3 cellular contexts compared by ENCODE assay signal in genomic region chr11:100177651-100178050, GRCh38.
TF ChIP-seq lines count a peak whose summit lies in the region.

No MANE protein-coding gene starts in this region.

TF ChIP-seq in HepG2, 621 proteins besides CTCF, POLR2A, EP300 and RAD21 (continued from another document and continues in another):
- TF ChIP-seq FOXP4 (CRISPR knock-in tag; IDR thresholded peaks at IDR 0.05), result no peak
- no peak for TF ChIP-seq HOXA5 (CRISPR knock-in tag; IDR thresholded peaks at IDR 0.05)
- TF ChIP-seq FOXO4 (CRISPR knock-in tag; conservative IDR thresholded peaks at IDR 0.05), result no peak
- TF ChIP-seq CREB1 (IDR thresholded peaks at IDR 0.05), result peak; percentile 91
- no peak for TF ChIP-seq CREB1 (CRISPR knock-in tag; IDR thresholded peaks at IDR 0.05)
- TF ChIP-seq NFAT5 (CRISPR knock-in tag; IDR thresholded peaks at IDR 0.05), result no peak
- TF ChIP-seq ATF7 (IDR thresholded peaks at IDR 0.05), result peak; percentile 98
- no peak for TF ChIP-seq ATF7 (CRISPR knock-in tag; IDR thresholded peaks at IDR 0.05)
- no peak for TF ChIP-seq ZMYM2 (CRISPR knock-in tag; IDR thresholded peaks at IDR 0.05)
- no peak for TF ChIP-seq ZMYM3 (CRISPR knock-in tag; IDR thresholded peaks at IDR 0.05)

TF ChIP-seq in HEK293, 187 proteins besides CTCF, POLR2A, EP300 and RAD21 (continued from another document):
- 0 out of 2 replicates have a peak, but pooled peaks have one; percentile 15 for TF ChIP-seq ATF2 (tag by site-specific recombination; IDR thresholded peaks at IDR 0.05; ENCODE audit: low read depth)
- TF ChIP-seq ZNF548 (tag by site-specific recombination; IDR thresholded peaks at IDR 0.05), result no peak

TF ChIP-seq in GM12878, 131 proteins besides CTCF, POLR2A, EP300 and RAD21 (continued from another document):
- TF ChIP-seq ZNF687 (IDR thresholded peaks at IDR 0.05), result no peak
